In the genomic region with DNA sequence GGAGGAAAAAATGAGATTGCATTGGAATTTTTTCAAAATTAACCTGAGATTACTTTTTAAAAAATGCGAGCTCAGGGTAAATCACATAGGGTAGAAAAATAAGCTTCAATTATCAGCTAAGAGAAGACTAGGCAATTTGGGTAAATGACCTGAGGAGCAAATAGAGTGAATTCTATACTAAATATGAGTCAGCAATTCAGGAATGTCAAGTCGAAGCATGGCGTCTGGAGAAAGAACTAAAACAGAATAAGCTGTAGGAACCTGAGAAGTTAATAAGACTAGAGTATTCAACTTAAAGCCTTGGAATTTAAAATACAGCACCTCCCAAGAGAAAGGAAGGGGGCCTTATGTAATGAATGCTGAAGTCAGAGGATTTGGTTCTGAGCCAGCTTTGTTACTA, we compare ENCODE assay signal across 23 cellular contexts.
DNase-seq lines count a peak whose midpoint lies in the region; ATAC-seq, FAIRE-seq and TF ChIP-seq lines count a peak whose summit lies in the region.
"Had no signal": no experiment of that assay in that cellular context is flagged by ENCODE, and none has a peak within 500 bp of the region (broad histone marks: within the 10 kb centered on the region; RNA-seq: fewer than 3 reads in every experiment).

No MANE protein-coding gene starts in this region.

- POLR2A ChIA-PET in H1 (lab: Charles Lee; ENCODE audit: partially characterized antibody), result no interaction called here

- 0 out of 8 replicates have a peak, but pooled peaks cover 0 to 3% (median 0%) of the 10 kb centered on the region in 4 experiments for H3K36me3 ChIP-seq in H1 (ENCODE audit: control insufficient read depth in 2 of 4, insufficient read depth in 4 of 4, low read length in 3 of 4)
- no peaks in the 10 kb centered on the region for H3K36me3 ChIP-seq in body of pancreas (replicated peaks in 1 of 2; ENCODE audit: insufficient read depth in 1 of 2, low read depth in 2 of 2)
- H3K36me3 ChIP-seq: BE2C had no signal

- no peaks in the 10 kb centered on the region for H3K23me2 ChIP-seq in H1 (ENCODE audit: low read depth, low read length)

- no peak overlapping the region for H2BK120ac ChIP-seq in H1 (replicated peaks; ENCODE audit: low read depth, low read length)

- TF ChIP-seq EP300 in H1 (IDR thresholded peaks at IDR 0.05; ENCODE audit: borderline replicate concordance in 1 of 2, low read depth in 2 of 2, low read length in 2 of 2), result no peak

- no peaks in the 10 kb centered on the region for H3K79me2 ChIP-seq in H1 (ENCODE audit: control insufficient read depth in 1 of 2, insufficient read depth in 2 of 2, low read length in 2 of 2)

- no peak overlapping the region for H2BK20ac ChIP-seq in H1 (ENCODE audit: low read length)

- H3K27ac ChIP-seq in H1 (ENCODE audit: low read depth, low read length) (no peak overlapping the region), body of pancreas (no peak overlapping the region)
- H3K27ac ChIP-seq: GM23248, SK-N-MC had no signal

- no peak overlapping the region for H4K91ac ChIP-seq in H1 (replicated peaks; ENCODE audit: insufficient read length, low read length)

- TF ChIP-seq CTCF in H1 (IDR thresholded peaks at IDR 0.05; ENCODE audit: control extremely low read depth in 1 of 3, insufficient read depth in 1 of 3, low read depth in 1 of 3, low read length in 3 of 3), result no peak
- no peak for TF ChIP-seq CTCF in body of pancreas (IDR thresholded peaks at IDR 0.05)

- no peak overlapping the region for H3K14ac ChIP-seq in H1 (ENCODE audit: insufficient read length)

- no peak overlapping the region for H3K4ac ChIP-seq in H1 (replicated peaks; ENCODE audit: insufficient read length, low read depth, low read length)

- H2BK5ac ChIP-seq in H1 (ENCODE audit: low read depth, low read length), result no peak overlapping the region

- no peak overlapping the region for H2BK15ac ChIP-seq in H1 (ENCODE audit: low read length)

- H3K4me3 ChIP-seq in H1 (ENCODE audit: extremely low read depth in 1 of 4, insufficient read depth in 2 of 4, low read depth in 3 of 4, low read length in 4 of 4) (no peak overlapping the region), body of pancreas (no peak overlapping the region)
- H3K4me3 ChIP-seq: GM12878, GM23248, SK-N-MC had no signal

- no peaks in the 10 kb centered on the region for H3K79me1 ChIP-seq in H1 (ENCODE audit: low read depth, low read length)

- H3K18ac ChIP-seq in H1 (ENCODE audit: extremely low read depth, low read length), result no peak overlapping the region

- peak; percentile 50 for DNase-seq in ELR (ENCODE audit: low read depth)
- DNase-seq in OCI-M1 (lab: John Stamatoyannopoulos, UW), result peak; percentile 20
- no peak for DNase-seq in H1 (ENCODE audit: low read depth in 1 of 2, low spot score in 2 of 2)
- DNase-seq in renal cortical epithelial cell (ENCODE audit: low read depth), result peak; percentile 2
- no peak for DNase-seq in NCI-H524 (lab: John Stamatoyannopoulos, UW)
- no peak for DNase-seq in body of pancreas
- DNase-seq in ureter (ENCODE audit: low spot score), result no peak
- DNase-seq in HuH-7 (ENCODE audit: low spot score), result no peak
- DNase-seq: BE2C; CD4-positive, alpha-beta memory T cell; DMS79 treated with DMSO at 0.1 percent for 48 hours; GM23248; IMR-90; NCI-H1417 treated with DMSO at 0.1 percent for 48 hours; NCI-H1930; NCI-H2171; NCI-H446; Right ventricle myocardium superior; T-cell had no signal

- no peak overlapping the region for H4K5ac ChIP-seq in H1 (ENCODE audit: insufficient read length, low read depth, low read length)

- CTCF ChIA-PET in H1 (lab: Charles Lee; ENCODE audit: partially characterized antibody), result interaction anchor here (0.6 to 1.1 kb wide), 3 partner anchors 51 to 331 kb away, joined by 3 to 4 read pairs (median 3); no protein-coding TSS in a partner anchor

- peaks cover 0 to 3% (median 1%) of the 10 kb centered on the region in 4 experiments; a peak in 2 of 7 replicates for H3K4me1 ChIP-seq in H1 (replicated peaks in 1 of 4; ENCODE audit: control insufficient read depth in 3 of 4, insufficient read depth in 4 of 4, low read length in 3 of 4)
- H3K4me1 ChIP-seq in body of pancreas, result no peaks in the 10 kb centered on the region
- H3K4me1 ChIP-seq: BE2C had no signal

- H3K9me3 ChIP-seq in H1 (ENCODE audit: insufficient read depth in 2 of 2, low read depth in 1 of 2, low read length in 1 of 2), result peaks cover 6 to 12% of the 10 kb centered on the region in 2 experiments; a peak in 2 of 4 replicates
- no peaks in the 10 kb centered on the region for H3K9me3 ChIP-seq in body of pancreas
- H3K9me3 ChIP-seq: BE2C had no signal

- WGBS in H1 (ENCODE audit: extremely low coverage in 1 of 2, insufficient coverage in 1 of 2, insufficient read length in 1 of 2, insufficient replicate concordance in 2 of 2, low coverage in 1 of 2, low lambda C conversion rate in 2 of 2, missing lambda C conversion rate in 1 of 2), 2 experiments, result 75% methylated on average over 3 of the region's 3 CpGs; no CpG with 5 or more reads in 1 of the 2 experiments
- WGBS in body of pancreas, 2 donors, result 59 to 67% methylated on average over 3 of the region's 3 CpGs

- H3K56ac ChIP-seq in H1 (replicated peaks; ENCODE audit: insufficient read length, low read depth, low read length), result no peak overlapping the region

- intact Hi-C loops in body of pancreas (cut with DNase I), result no loop called here

- FAIRE-seq in H1 (lab: Jason Lieb, UNC), result no peak
- FAIRE-seq: G401.6, GM12878 had no signal

- no peak overlapping the region for H3K4me2 ChIP-seq in H1 (ENCODE audit: insufficient read depth in 1 of 2, low read depth in 2 of 2, low read length in 2 of 2)

- no peak overlapping the region for H2BK12ac ChIP-seq in H1 (ENCODE audit: low read depth, low read length)

- TF ChIP-seq POLR2A in H1 (IDR thresholded peaks at IDR 0.05; ENCODE audit: control extremely low read depth in 1 of 2, low read depth in 2 of 2, low read length in 2 of 2), result no peak
- TF ChIP-seq POLR2A in body of pancreas (IDR thresholded peaks at IDR 0.05), result no peak

- H3K9ac ChIP-seq in H1 (replicated peaks in 1 of 4; ENCODE audit: extremely low read depth in 1 of 4, low read depth in 3 of 4, low read length in 3 of 4), result no peak overlapping the region
- H3K9ac ChIP-seq: GM23248 had no signal

- H3K23ac ChIP-seq in H1 (ENCODE audit: insufficient read length), result no peak overlapping the region

- ATAC-seq in body of pancreas, result no peak
- ATAC-seq: GM12878, Panc1, T-cell had no signal

- TF ChIP-seq RAD21 in H1 (IDR thresholded peaks at IDR 0.05 in 1 of 2, conservative IDR thresholded peaks at IDR 0.05 in 1 of 2; ENCODE audit: low read depth in 2 of 2, low read length in 2 of 2), result no peak

- H2AK5ac ChIP-seq in H1 (ENCODE audit: low read depth, low read length), result no peak overlapping the region

- no peaks in the 10 kb centered on the region for H4K20me1 ChIP-seq in H1 (replicated peaks in 1 of 2; ENCODE audit: control insufficient read depth in 1 of 2, insufficient read depth in 2 of 2, low read length in 2 of 2)

- no peak overlapping the region for H2AFZ ChIP-seq in H1 (ENCODE audit: low read length)
- H2AFZ ChIP-seq: GM23248 had no signal

- H3K27me3 ChIP-seq in H1 (replicated peaks in 1 of 4; ENCODE audit: control insufficient read depth in 3 of 4, extremely low read depth in 1 of 4, insufficient read depth in 3 of 4, low read length in 3 of 4) (no peaks in the 10 kb centered on the region), body of pancreas (no peaks in the 10 kb centered on the region)
- H3K27me3 ChIP-seq: BE2C had no signal

- no peak overlapping the region for H4K8ac ChIP-seq in H1 (ENCODE audit: extremely low read depth, insufficient read depth, low read length)

TF ChIP-seq in H1, 55 proteins besides CTCF, POLR2A, EP300 and RAD21:
- TF ChIP-seq BACH1 (IDR thresholded peaks at IDR 0.05; ENCODE audit: low read length), result peak; percentile 83
- TF ChIP-seq ZNF274 (IDR thresholded peaks at IDR 0.05; ENCODE audit: borderline replicate concordance, extremely low read depth, low read length), result no peak
- TF ChIP-seq SP1 (IDR thresholded peaks at IDR 0.05; ENCODE audit: low read depth, low read length), result no peak
- no peak for TF ChIP-seq SP4 (IDR thresholded peaks at IDR 0.05; ENCODE audit: low read length)
- no peak for TF ChIP-seq KDM4A (IDR thresholded peaks at IDR 0.05; ENCODE audit: low read depth, low read length, severe bottlenecking)
- TF ChIP-seq, protein P1, sequence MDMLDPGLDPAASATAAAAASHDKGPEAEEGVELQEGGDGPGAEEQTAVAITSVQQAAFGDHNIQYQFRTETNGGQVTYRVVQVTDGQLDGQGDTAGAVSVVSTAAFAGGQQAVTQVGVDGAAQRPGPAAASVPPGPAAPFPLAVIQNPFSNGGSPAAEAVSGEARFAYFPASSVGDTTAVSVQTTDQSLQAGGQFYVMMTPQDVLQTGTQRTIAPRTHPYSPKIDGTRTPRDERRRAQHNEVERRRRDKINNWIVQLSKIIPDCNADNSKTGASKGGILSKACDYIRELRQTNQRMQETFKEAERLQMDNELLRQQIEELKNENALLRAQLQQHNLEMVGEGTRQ (IDR thresholded peaks at IDR 0.05; ENCODE audit: low read length), result no peak
- no peak for TF ChIP-seq YY1 (IDR thresholded peaks at IDR 0.05; ENCODE audit: low read depth, low read length)
- TF ChIP-seq MAX (IDR thresholded peaks at IDR 0.05), result no peak
- TF ChIP-seq EZH2 (IDR thresholded peaks at IDR 0.05; ENCODE audit: low read depth, low read length, severe bottlenecking), result no peak
- TF ChIP-seq TCF12 (IDR thresholded peaks at IDR 0.05; ENCODE audit: low read depth, low read length), result no peak
- TF ChIP-seq TAF1 (IDR thresholded peaks at IDR 0.05; ENCODE audit: low read depth, low read length), result no peak
- peak; percentile 57; the same call in 1 of the 2 replicates for TF ChIP-seq MAFK (IDR thresholded peaks at IDR 0.05; ENCODE audit: low read depth, low read length)
- TF ChIP-seq HDAC2 (IDR thresholded peaks at IDR 0.05; ENCODE audit: borderline replicate concordance in 1 of 2, low read depth in 2 of 2, low read length in 2 of 2), result no peak
- TF ChIP-seq CTBP2 (IDR thresholded peaks at IDR 0.05; ENCODE audit: borderline replicate concordance, insufficient read depth, insufficient read length, low read length), result no peak
- no peak for TF ChIP-seq TEAD4 (IDR thresholded peaks at IDR 0.05; ENCODE audit: low read depth, low read length)
- TF ChIP-seq SRF (IDR thresholded peaks at IDR 0.05; ENCODE audit: low read depth, low read length), result no peak

Comparison
In these comparisons a context has a peak if more than half of its experiments do, and no peak if none do; other contexts are left out.
1. DNase-seq: peak in ELR (single experiment), OCI-M1 (single experiment) and renal cortical epithelial cell (single experiment); none in H1 (0 of 2), NCI-H524 (0 of 2), body of pancreas (0 of 4), ureter (single experiment) and HuH-7 (single experiment).